ENCODE assay signal across 5 cellular contexts in genomic region chr9:42237376-42237775, GRCh38. TPM values are rescaled to one million over a fixed set of nuclear protein-coding genes. Genes with fewer than 3 reads are reported as not detected.
"Had no signal": no experiment of that assay in that cellular context is flagged by ENCODE, and none has a peak within 500 bp of the region (broad histone marks: within the 10 kb centered on the region; RNA-seq: fewer than 3 reads in every experiment).

No MANE protein-coding gene starts in this region.

RNA-seq across cellular contexts. Expression of gene SPATA31A6, which starts 53.9 kb away (rescaled TPM):
- total RNA-seq: HT-29, NCI-H460, OCI-LY7, PC-3, SK-MEL-5 had no signal
